Comparison of ENCODE assay signal across 8 cellular contexts in the genomic region with DNA sequence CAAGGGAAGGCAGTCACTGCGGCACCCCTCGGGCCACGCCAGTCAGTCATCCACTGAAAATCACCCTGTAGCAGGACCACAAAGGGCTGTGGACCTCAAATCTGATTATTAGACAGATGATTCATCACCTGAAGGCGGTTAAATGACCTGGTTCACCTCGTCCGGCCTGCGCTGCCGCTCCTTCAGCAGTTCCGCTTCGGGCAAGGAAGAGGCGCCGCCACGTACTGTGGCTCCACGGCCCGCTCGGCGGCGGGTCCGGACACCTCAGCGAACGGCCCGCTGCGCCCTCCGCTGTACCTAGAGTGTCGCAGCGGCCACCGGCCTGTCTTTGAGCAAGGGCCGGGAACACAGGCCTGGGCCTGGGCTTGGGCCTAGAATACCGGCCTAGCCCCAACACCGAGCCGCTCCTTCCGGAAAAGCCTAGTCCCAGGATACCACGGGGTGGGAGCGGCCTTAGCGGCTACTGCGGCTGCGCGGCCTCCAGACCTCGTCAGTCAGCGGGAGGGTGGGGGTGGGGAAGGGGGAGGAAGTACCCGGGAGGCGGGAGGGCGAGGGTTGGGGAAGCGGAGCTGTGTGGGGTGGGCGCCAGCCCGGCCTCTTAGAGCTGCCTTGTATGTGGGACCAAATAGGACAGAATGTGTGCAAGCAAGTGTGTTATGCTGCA.
DNase-seq lines count a peak whose midpoint lies in the region; ATAC-seq and TF ChIP-seq lines count a peak whose summit lies in the region.

A gene with protein sequence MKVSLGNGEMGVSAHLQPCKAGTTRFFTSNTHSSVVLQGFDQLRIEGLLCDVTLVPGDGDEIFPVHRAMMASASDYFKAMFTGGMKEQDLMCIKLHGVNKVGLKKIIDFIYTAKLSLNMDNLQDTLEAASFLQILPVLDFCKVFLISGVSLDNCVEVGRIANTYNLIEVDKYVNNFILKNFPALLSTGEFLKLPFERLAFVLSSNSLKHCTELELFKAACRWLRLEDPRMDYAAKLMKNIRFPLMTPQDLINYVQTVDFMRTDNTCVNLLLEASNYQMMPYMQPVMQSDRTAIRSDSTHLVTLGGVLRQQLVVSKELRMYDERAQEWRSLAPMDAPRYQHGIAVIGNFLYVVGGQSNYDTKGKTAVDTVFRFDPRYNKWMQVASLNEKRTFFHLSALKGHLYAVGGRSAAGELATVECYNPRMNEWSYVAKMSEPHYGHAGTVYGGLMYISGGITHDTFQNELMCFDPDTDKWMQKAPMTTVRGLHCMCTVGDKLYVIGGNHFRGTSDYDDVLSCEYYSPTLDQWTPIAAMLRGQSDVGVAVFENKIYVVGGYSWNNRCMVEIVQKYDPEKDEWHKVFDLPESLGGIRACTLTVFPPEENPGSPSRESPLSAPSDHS (minus strand): TSS at position 436 of the 664 bp plus-strand sequence. CDS start 545 bp downstream, outside the sequence.

- H3K36me3 ChIP-seq in effector memory CD4-positive, alpha-beta T cell (ENCODE audit: control insufficient read depth, insufficient read depth, low read length) = peaks cover 5% of the 10 kb centered on the region

- H3K4me3 ChIP-seq in effector memory CD4-positive, alpha-beta T cell (ENCODE audit: insufficient read depth, low read depth, low read length, poor library complexity, severe bottlenecking) = peak within 1 kb of the TSS; percentile 94

- no peaks in the 10 kb centered on the region for H3K27me3 ChIP-seq in effector memory CD4-positive, alpha-beta T cell (replicated peaks; ENCODE audit: control insufficient read depth, insufficient read depth, low read length, poor library complexity, severe bottlenecking)

- peak within 1 kb of the TSS; percentile 95 for H3K27ac ChIP-seq in effector memory CD4-positive, alpha-beta T cell (ENCODE audit: insufficient read depth, low read length, poor library complexity, severe bottlenecking)

- no peaks in the 10 kb centered on the region for H3K9me3 ChIP-seq in effector memory CD4-positive, alpha-beta T cell (ENCODE audit: control insufficient read depth, low read length)

- DNase-seq in Ammon's horn (ENCODE audit: low spot score) (peak; percentile 95), NCI-H524 treated with DMSO at 0.1 percent for 48 hours (lab: John Stamatoyannopoulos, UW) (peak; percentile 44), medulla oblongata (ENCODE audit: extremely low spot score) (peak; percentile 95)
- peak; percentile 70 to 76 for DNase-seq in activated CD8-positive, alpha-beta memory T cell treated with anti-CD3 and anti-CD28 coated beads for 1 hour (ENCODE audit: extremely low read depth in 1 of 2, low read depth in 1 of 2)
- peak; percentile 72 to 84 (median 80) for DNase-seq in effector memory CD4-positive, alpha-beta T cell
- peak; percentile 74 to 83 (median 79) for DNase-seq in stimulated activated CD4-positive, alpha-beta T cell treated with anti-CD3 and anti-CD28 coated beads, TNF-alpha, amount 100 ng/mL, for 48 hours (ENCODE audit: low read depth in 3 of 3)

- ATAC-seq in HG03439 (IDR thresholded peaks at IDR 0.05; ENCODE audit: unreplicated experiment) = peak; percentile 90

- peaks cover 10% of the 10 kb centered on the region for H3K4me1 ChIP-seq in effector memory CD4-positive, alpha-beta T cell (ENCODE audit: control insufficient read depth, insufficient read depth, low read length, poor library complexity, severe bottlenecking)

- TF ChIP-seq POLR2A in GM19193 (IDR thresholded peaks at IDR 0.05; ENCODE audit: extremely low read depth, insufficient read depth, insufficient read length) = peak; percentile 88

Comparison
In these comparisons a context has a peak if more than half of its experiments do, and no peak if none do; other contexts are left out.
1. Peak in every context shown above with its lines: DNase-seq, ATAC-seq, H3K4me3 ChIP-seq and H3K27ac ChIP-seq.
2. DNase-seq: peak in every context shown above with its lines; median percentile 95 in Ammon's horn; 95 in medulla oblongata; 80 in effector memory CD4-positive, alpha-beta T cell; 79 in stimulated activated CD4-positive, alpha-beta T cell treated with anti-CD3 and anti-CD28 coated beads, TNF-alpha, amount 100 ng/mL, for 48 hours; 73 in activated CD8-positive, alpha-beta memory T cell treated with anti-CD3 and anti-CD28 coated beads for 1 hour; 44 in NCI-H524 treated with DMSO at 0.1 percent for 48 hours.